28 cellular contexts compared by ENCODE assay signal in the genomic region with DNA sequence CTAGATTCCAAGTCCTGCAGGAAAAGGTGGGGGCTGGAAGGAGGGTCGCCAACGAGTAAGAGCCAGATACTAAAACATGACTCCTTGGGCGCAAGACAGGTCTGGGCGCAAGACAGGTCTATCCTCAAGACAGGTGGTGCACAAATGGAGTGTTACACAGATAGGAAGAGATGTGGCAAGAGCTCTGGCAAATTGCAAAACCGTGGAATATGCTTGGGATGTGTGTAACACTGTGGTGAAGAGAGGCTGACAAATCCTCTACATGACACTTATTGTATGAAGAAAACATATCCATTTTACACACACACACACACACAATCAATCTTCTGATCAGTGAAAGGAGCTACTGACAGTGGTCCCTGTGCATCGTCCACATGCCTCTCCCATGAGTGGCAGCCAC.
DNase-seq lines count a peak whose midpoint lies in the region; ATAC-seq, FAIRE-seq and TF ChIP-seq lines count a peak whose summit lies in the region.
"Had no signal": no experiment of that assay in that cellular context is flagged by ENCODE, and none has a peak within 500 bp of the region (broad histone marks: within the 10 kb centered on the region; RNA-seq: fewer than 3 reads in every experiment).

No MANE protein-coding gene starts in this region.

- H2AFZ ChIP-seq in H1 (ENCODE audit: low read length), result no peak overlapping the region
- H2AFZ ChIP-seq in mesenchymal stem cell (ENCODE audit: low read depth, low read length), result no peak overlapping the region
- H2AFZ ChIP-seq: GM23248, parathyroid adenoma had no signal

- CTCF ChIA-PET in H1 (lab: Charles Lee; ENCODE audit: partially characterized antibody), result interaction anchor here (0.6 to 1.9 kb wide), 12 partner anchors 8 to 1725 kb away, joined by 3 to 11 read pairs (median 3); no protein-coding TSS in a partner anchor

- no peak overlapping the region for H3K4me3 ChIP-seq in BLaER1 treated with 17β-estradiol and CSF1 and Interleukin-3, amounts not matched to agents 10 nM and 100 nM
- H3K4me3 ChIP-seq in H1 (ENCODE audit: extremely low read depth in 1 of 4, insufficient read depth in 2 of 4, low read depth in 3 of 4, low read length in 4 of 4) (no peak overlapping the region), mesenchymal stem cell (ENCODE audit: insufficient read depth in 1 of 2, low read depth in 1 of 2, low read length in 2 of 2) (no peak overlapping the region)
- H3K4me3 ChIP-seq: GM12878, GM23248, heart left ventricle, lower lobe of right lung, mucosa of descending colon, upper lobe of right lung had no signal

- H2AK5ac ChIP-seq in H1 (ENCODE audit: low read depth, low read length) (no peak overlapping the region), mesenchymal stem cell (ENCODE audit: low read length, severe bottlenecking) (no peak overlapping the region)

- H3K4ac ChIP-seq in H1 (replicated peaks; ENCODE audit: insufficient read length, low read depth, low read length) (no peak overlapping the region), mesenchymal stem cell (ENCODE audit: low read depth in 1 of 2, low read length in 2 of 2) (no peak overlapping the region)

- peaks cover 12 to 31% (median 18%) of the 10 kb centered on the region in 10 experiments; a peak in 16 of 20 replicates for H3K4me1 ChIP-seq in BLaER1 treated with 17β-estradiol and CSF1 and Interleukin-3, amounts not matched to agents 10 nM and 100 nM
- H3K4me1 ChIP-seq in H1 (replicated peaks in 1 of 4; ENCODE audit: control insufficient read depth in 3 of 4, insufficient read depth in 4 of 4, low read length in 3 of 4), result peaks cover 0 to 13% (median 8%) of the 10 kb centered on the region in 4 experiments; a peak in 4 of 7 replicates
- peaks cover 2% of the 10 kb centered on the region for H3K4me1 ChIP-seq in mesenchymal stem cell (ENCODE audit: control insufficient read depth, insufficient read depth, low read depth, low read length)
- H3K4me1 ChIP-seq: lower lobe of right lung, parathyroid adenoma, upper lobe of right lung had no signal

- peak overlapping the region; percentile 4; the same call in 1 of the 2 replicates for H2BK5ac ChIP-seq in H1 (ENCODE audit: low read depth, low read length)
- no peak overlapping the region for H2BK5ac ChIP-seq in mesenchymal stem cell (ENCODE audit: low read depth, low read length, poor library complexity, severe bottlenecking)

- H4K5ac ChIP-seq in H1 (ENCODE audit: insufficient read length, low read depth, low read length), result no peak overlapping the region

- peaks cover 0 to 21% (median 15%) of the 10 kb centered on the region in 11 experiments; a peak in 18 of 22 replicates for H3K9me3 ChIP-seq in BLaER1 treated with 17β-estradiol and CSF1 and Interleukin-3, amounts not matched to agents 10 nM and 100 nM (replicated peaks in 1 of 11)
- H3K9me3 ChIP-seq in H1 (ENCODE audit: insufficient read depth in 2 of 2, low read depth in 1 of 2, low read length in 1 of 2), result peaks cover 6 to 14% of the 10 kb centered on the region in 2 experiments
- H3K9me3 ChIP-seq in mesenchymal stem cell (ENCODE audit: control insufficient read depth, low read length), result peaks cover 15% of the 10 kb centered on the region
- H3K9me3 ChIP-seq: mucosa of descending colon, upper lobe of right lung had no signal

- H4K20me1 ChIP-seq in BLaER1 treated with 17β-estradiol and CSF1 and Interleukin-3, amounts not matched to agents 10 nM and 100 nM, result no peaks in the 10 kb centered on the region
- H4K20me1 ChIP-seq in H1 (replicated peaks in 1 of 2; ENCODE audit: control insufficient read depth in 1 of 2, insufficient read depth in 2 of 2, low read length in 2 of 2), result no peaks in the 10 kb centered on the region

- 89% methylated on average over 6 of the region's 6 CpGs; no CpG with 5 or more reads in 1 of the 2 experiments for WGBS in H1 (ENCODE audit: extremely low coverage in 1 of 2, insufficient coverage in 1 of 2, insufficient read length in 1 of 2, insufficient replicate concordance in 2 of 2, low coverage in 1 of 2, low lambda C conversion rate in 2 of 2, missing lambda C conversion rate in 1 of 2), 2 experiments
- WGBS in mesenchymal stem cell, result 91% methylated on average over 5 of the region's 6 CpGs

- H3K36me3 Mint-ChIP-seq in naive thymus-derived CD8-positive, alpha-beta T cell, result peaks cover 0 to 5% (median 0%) of the 10 kb centered on the region in 3 donors
- H3K36me3 Mint-ChIP-seq: CD4-positive, CD25-positive, alpha-beta regulatory T cell; stimulated activated effector memory CD8-positive, alpha-beta T cell treated with anti-CD3 and anti-CD28 coated beads, Interleukin-12 subunit alpha, Interleukin-12 subunit beta, amount 100 ng/mL, for 72 hours had no signal

- no peaks in the 10 kb centered on the region for H3K27me3 ChIP-seq in BLaER1 treated with 17β-estradiol and CSF1 and Interleukin-3, amounts not matched to agents 10 nM and 100 nM
- H3K27me3 ChIP-seq in H1 (replicated peaks in 1 of 4; ENCODE audit: control insufficient read depth in 3 of 4, extremely low read depth in 1 of 4, insufficient read depth in 3 of 4, low read length in 3 of 4) (no peaks in the 10 kb centered on the region), mesenchymal stem cell (ENCODE audit: control insufficient read depth in 1 of 2, insufficient read depth in 1 of 2, low read length in 2 of 2) (no peaks in the 10 kb centered on the region)
- H3K27me3 ChIP-seq: heart left ventricle, upper lobe of right lung had no signal

- H3K4me2 ChIP-seq in BLaER1 treated with 17β-estradiol and CSF1 and Interleukin-3, amounts not matched to agents 10 nM and 100 nM, result peak overlapping the region in 6 of 11 experiments; percentile 19 to 45 (median 25); a peak in 7 of 22 replicates
- H3K4me2 ChIP-seq in H1 (ENCODE audit: insufficient read depth in 1 of 2, low read depth in 2 of 2, low read length in 2 of 2) (no peak overlapping the region), mesenchymal stem cell (ENCODE audit: low read length, poor library complexity, severe bottlenecking) (no peak overlapping the region)

- no peak overlapping the region for H3K9ac ChIP-seq in BLaER1 treated with 17β-estradiol and CSF1 and Interleukin-3, amounts not matched to agents 10 nM and 100 nM
- H3K9ac ChIP-seq in H1 (replicated peaks in 1 of 4; ENCODE audit: extremely low read depth in 1 of 4, low read depth in 3 of 4, low read length in 3 of 4), result no peak overlapping the region
- no peak overlapping the region for H3K9ac ChIP-seq in mesenchymal stem cell (ENCODE audit: low read length)
- H3K9ac ChIP-seq: GM23248, parathyroid adenoma had no signal

- FAIRE-seq in H1 (lab: Jason Lieb, UNC), result no peak
- FAIRE-seq: GM12878 had no signal

- peaks cover 0 to 9% (median under 1%) of the 10 kb centered on the region in 4 donors for H3K4me1 Mint-ChIP-seq in naive thymus-derived CD8-positive, alpha-beta T cell
- H3K4me1 Mint-ChIP-seq: stimulated activated effector memory CD8-positive, alpha-beta T cell treated with anti-CD3 and anti-CD28 coated beads, Interleukin-12 subunit alpha, Interleukin-12 subunit beta, amount 100 ng/mL, for 72 hours had no signal

- peaks cover 0 to 3% (median 0%) of the 10 kb centered on the region in 11 experiments; a peak in 1 of 22 replicates for H3K36me3 ChIP-seq in BLaER1 treated with 17β-estradiol and CSF1 and Interleukin-3, amounts not matched to agents 10 nM and 100 nM
- H3K36me3 ChIP-seq in H1 (ENCODE audit: control insufficient read depth in 2 of 4, insufficient read depth in 4 of 4, low read length in 3 of 4) (peaks cover 0 to 7% (median 0%) of the 10 kb centered on the region in 4 experiments; a peak in 1 of 8 replicates), mesenchymal stem cell (ENCODE audit: control insufficient read depth in 1 of 2, insufficient read depth in 2 of 2, low read depth in 1 of 2, low read length in 2 of 2) (peaks cover 0 to 3% of the 10 kb centered on the region in 2 experiments)
- H3K36me3 ChIP-seq: lower lobe of right lung, upper lobe of right lung had no signal

- no peaks in the 10 kb centered on the region; the same call in 1 of the 2 replicates for H3K23me2 ChIP-seq in H1 (ENCODE audit: low read depth, low read length)

- ATAC-seq in naive thymus-derived CD8-positive, alpha-beta T cell, result no peak
- ATAC-seq in GM19452 (IDR thresholded peaks at IDR 0.05; ENCODE audit: unreplicated experiment) (no peak), GM18858 (IDR thresholded peaks at IDR 0.05; ENCODE audit: unreplicated experiment) (no peak)
- ATAC-seq: activated T-cell treated with anti-CD3 and anti-CD28 coated beads, Interleukin-2, amount 50 U/mL, for 4 hours; lower lobe of right lung; mucosa of descending colon; stimulated activated effector memory CD8-positive, alpha-beta T cell treated with anti-CD3 and anti-CD28 coated beads, Interleukin-12 subunit alpha, Interleukin-12 subunit beta, amount 100 ng/mL, for 72 hours; upper lobe of right lung had no signal

- no peaks in the 10 kb centered on the region for H3K79me2 ChIP-seq in H1 (ENCODE audit: control insufficient read depth in 1 of 2, insufficient read depth in 2 of 2, low read length in 2 of 2)
- H3K79me2 ChIP-seq: parathyroid adenoma had no signal

- H2BK15ac ChIP-seq in H1 (ENCODE audit: low read length), result no peak overlapping the region
- H2BK15ac ChIP-seq in mesenchymal stem cell (ENCODE audit: low read depth, poor library complexity, severe bottlenecking), result no peak overlapping the region

- H4K8ac ChIP-seq in H1 (ENCODE audit: extremely low read depth, insufficient read depth, low read length) (no peak overlapping the region), mesenchymal stem cell (ENCODE audit: low read length) (no peak overlapping the region)

- no peak overlapping the region for H3K27ac Mint-ChIP-seq in naive thymus-derived CD8-positive, alpha-beta T cell
- H3K27ac Mint-ChIP-seq: CD4-positive, CD25-positive, alpha-beta regulatory T cell had no signal

- no peak overlapping the region for H3K27ac ChIP-seq in BLaER1 treated with 17β-estradiol and CSF1 and Interleukin-3, amounts not matched to agents 10 nM and 100 nM
- H3K27ac ChIP-seq in H1 (ENCODE audit: low read depth, low read length) (no peak overlapping the region), mesenchymal stem cell (ENCODE audit: low read length, poor library complexity, severe bottlenecking) (no peak overlapping the region)
- H3K27ac ChIP-seq: epithelial cell of prostate, GM23248, heart left ventricle, HL-60, lower lobe of right lung, parathyroid adenoma, upper lobe of right lung had no signal

- H2BK20ac ChIP-seq in H1 (ENCODE audit: low read length), result no peak overlapping the region

- no peak overlapping the region for H4K91ac ChIP-seq in H1 (replicated peaks; ENCODE audit: insufficient read length, low read length)
- no peak overlapping the region for H4K91ac ChIP-seq in mesenchymal stem cell (ENCODE audit: low read length)

- H3K27me3 Mint-ChIP-seq in naive thymus-derived CD8-positive, alpha-beta T cell, result peaks cover 0 to 9% (median 3%) of the 10 kb centered on the region in 5 donors

- H3K14ac ChIP-seq in H1 (ENCODE audit: insufficient read length) (no peak overlapping the region), mesenchymal stem cell (ENCODE audit: low read length in 2 of 2) (no peak overlapping the region)

- H3K56ac ChIP-seq in H1 (replicated peaks; ENCODE audit: insufficient read length, low read depth, low read length), result no peak overlapping the region

- no peaks in the 10 kb centered on the region for H3K79me1 ChIP-seq in H1 (ENCODE audit: low read depth, low read length)
- no peaks in the 10 kb centered on the region for H3K79me1 ChIP-seq in mesenchymal stem cell (replicated peaks; ENCODE audit: low read length, poor library complexity, severe bottlenecking)

- TF ChIP-seq POLR2A in H1 (IDR thresholded peaks at IDR 0.05; ENCODE audit: control extremely low read depth in 1 of 2, low read depth in 2 of 2, low read length in 2 of 2), result no peak

- H2BK12ac ChIP-seq in H1 (ENCODE audit: low read depth, low read length) (no peak overlapping the region), mesenchymal stem cell (ENCODE audit: low read length in 2 of 2) (no peak overlapping the region)

- no peak for TF ChIP-seq RAD21 in H1 (IDR thresholded peaks at IDR 0.05 in 1 of 2, conservative IDR thresholded peaks at IDR 0.05 in 1 of 2; ENCODE audit: low read depth in 2 of 2, low read length in 2 of 2)

- TF ChIP-seq EP300 in H1 (IDR thresholded peaks at IDR 0.05; ENCODE audit: borderline replicate concordance in 1 of 2, low read depth in 2 of 2, low read length in 2 of 2), result no peak

- no peak overlapping the region for H3K23ac ChIP-seq in H1 (ENCODE audit: insufficient read length)
- no peak overlapping the region for H3K23ac ChIP-seq in mesenchymal stem cell (ENCODE audit: low read length in 2 of 2)

- TF ChIP-seq CTCF in H1 (IDR thresholded peaks at IDR 0.05; ENCODE audit: control extremely low read depth in 1 of 3, insufficient read depth in 1 of 3, low read depth in 1 of 3, low read length in 3 of 3), result no peak

- H3K18ac ChIP-seq in H1 (ENCODE audit: extremely low read depth, low read length), result no peak overlapping the region
- H3K18ac ChIP-seq in mesenchymal stem cell (ENCODE audit: low read depth in 1 of 2, low read length in 2 of 2), result no peak overlapping the region

- H3K9me3 Mint-ChIP-seq in naive thymus-derived CD8-positive, alpha-beta T cell, result peaks cover 0 to 3% (median 0%) of the 10 kb centered on the region in 9 donors
- H3K9me3 Mint-ChIP-seq: stimulated activated effector memory CD8-positive, alpha-beta T cell treated with anti-CD3 and anti-CD28 coated beads, Interleukin-12 subunit alpha, Interleukin-12 subunit beta, amount 100 ng/mL, for 72 hours had no signal

- H2BK120ac ChIP-seq in H1 (replicated peaks; ENCODE audit: low read depth, low read length) (no peak overlapping the region), mesenchymal stem cell (ENCODE audit: low read depth, low read length) (no peak overlapping the region)

- H3K4me3 Mint-ChIP-seq in naive thymus-derived CD8-positive, alpha-beta T cell, result no peak overlapping the region
- H3K4me3 Mint-ChIP-seq: activated T-cell treated with anti-CD3 and anti-CD28 coated beads, Interleukin-2, amount 50 U/mL, for 4 hours; CD4-positive, CD25-positive, alpha-beta regulatory T cell; nephron; stimulated activated effector memory CD8-positive, alpha-beta T cell treated with anti-CD3 and anti-CD28 coated beads, Interleukin-12 subunit alpha, Interleukin-12 subunit beta, amount 100 ng/mL, for 72 hours had no signal

- POLR2A ChIA-PET in H1 (lab: Charles Lee; ENCODE audit: partially characterized antibody), result interaction anchor here (1.1 kb wide), 1 partner anchor 18 kb away, joined by 3 read pairs; no protein-coding TSS in a partner anchor
- POLR2A ChIA-PET in naive thymus-derived CD8-positive, alpha-beta T cell (lab: Charles Lee), result no interaction called here

- DNase-seq in NCI-H69 (lab: John Stamatoyannopoulos, UW) (peak; percentile 64), H1 (ENCODE audit: low read depth in 1 of 2, low spot score in 2 of 2) (no peak), mesenchymal stem cell (peak; percentile 32), activated gamma-delta T cell (lab: John Stamatoyannopoulos, UW) (no peak)
- no peak for DNase-seq in naive thymus-derived CD8-positive, alpha-beta T cell
- DNase-seq: activated CD4-positive, alpha-beta T cell treated with anti-CD3 and anti-CD28 coated beads for 48 hours; activated naive CD4-positive, alpha-beta T cell; activated T-cell treated with anti-CD3 and anti-CD28 coated beads, Interleukin-2, amount 50 U/mL, for 4 hours; CD4-positive, CD25-positive, alpha-beta regulatory T cell; EL; GM23248; heart left ventricle; kidney glomerular epithelial cell; lower lobe of right lung; mucosa of descending colon; NCI-H2029; NCI-H774; stimulated activated CD4-positive, alpha-beta T cell treated with anti-CD3 and anti-CD28 coated beads, Interleukin-4, amount 100 ng/mL, for 24 hours; upper lobe of right lung had no signal

Comparison
In these comparisons a context has a peak if more than half of its experiments do, and no peak if none do; other contexts are left out.
1. H3K4me2 ChIP-seq: peak in BLaER1 treated with 17β-estradiol and CSF1 and Interleukin-3, amounts not matched to agents 10 nM and 100 nM (6 of 11); none in H1 (0 of 2) and mesenchymal stem cell (single experiment).
2. DNase-seq: peak in NCI-H69 (single experiment) and mesenchymal stem cell (single experiment); none in H1 (0 of 2), naive thymus-derived CD8-positive, alpha-beta T cell (0 of 10) and activated gamma-delta T cell (single experiment).